In genomic region chr14:91373591-91374245, GRCh38 we compare ENCODE assay signal across 8 cellular contexts. TPM values are rescaled to one million over a fixed set of nuclear protein-coding genes. Genes with fewer than 3 reads are reported as not detected.
DNase-seq lines count a peak whose midpoint lies in the region; ATAC-seq and TF ChIP-seq lines count a peak whose summit lies in the region.

No MANE protein-coding gene starts in this region.

- 81 to 86% methylated on average over 11 of the region's 11 CpGs for WGBS in aorta, 2 donors

- intact Hi-C loops in aorta (cut with DNase I): no loop called here

- H3K36me3 Mint-ChIP-seq in T-helper 2 cell treated with Interferon-gamma antibody and Interleukin-4, amounts not matched to agents 5 μg/mL and 100 μg/mL, for 36 hours (ENCODE audit: low read depth): peaks cover 42% of the 10 kb centered on the region

- TF ChIP-seq CTCF in DOHH2 (IDR thresholded peaks at IDR 0.05; ENCODE audit: low read depth, low read length, poor library complexity, severe bottlenecking): no peak

- H3K9me3 ChIP-seq in DOHH2 (ENCODE audit: control insufficient read depth, insufficient read depth, low read length) (no peaks in the 10 kb centered on the region), HAP-1 (no peaks in the 10 kb centered on the region), aorta (ENCODE audit: control insufficient read depth, low read length) (no peaks in the 10 kb centered on the region)

- H3K36me3 ChIP-seq in DOHH2 (ENCODE audit: control insufficient read depth, low read length): peaks cover 81% of the 10 kb centered on the region
- H3K36me3 ChIP-seq in HAP-1 (replicated peaks): 0 out of 2 replicates have a peak, but pooled peaks cover 3% of the 10 kb centered on the region
- no peaks in the 10 kb centered on the region for H3K36me3 ChIP-seq in aorta (ENCODE audit: control insufficient read depth in 1 of 2, insufficient read depth in 2 of 2, low read length in 1 of 2)

- H3K4me3 ChIP-seq in DOHH2 (ENCODE audit: low read length) (peak overlapping the region; percentile 66), HAP-1 (no peak overlapping the region), aorta (ENCODE audit: low read length in 2 of 2) (no peak overlapping the region)

- no peaks in the 10 kb centered on the region for H3K9me3 Mint-ChIP-seq in T-helper 2 cell treated with Interferon-gamma antibody and Interleukin-4, amounts not matched to agents 5 μg/mL and 100 μg/mL, for 36 hours

- H3K27me3 ChIP-seq in DOHH2 (ENCODE audit: control insufficient read depth, low read length): no peaks in the 10 kb centered on the region
- H3K27me3 ChIP-seq in HAP-1 (ENCODE audit: low read depth): no peaks in the 10 kb centered on the region
- no peaks in the 10 kb centered on the region for H3K27me3 ChIP-seq in aorta (ENCODE audit: control insufficient read depth in 1 of 2, insufficient read depth in 2 of 2, low read length in 1 of 2)

- peak; percentile 71 for DNase-seq in T-helper 2 cell treated with Interferon-gamma antibody and Interleukin-4, amounts not matched to agents 5 μg/mL and 100 μg/mL, for 36 hours (ENCODE audit: low spot score)
- DNase-seq in kidney tubule cell (ENCODE audit: low spot score) (peak; percentile 35), HAP-1 (ENCODE audit: low spot score in 2 of 2) (no peak), aorta (no peak), NCI-H2196 treated with DMSO at 0.1 percent for 48 hours (lab: John Stamatoyannopoulos, UW; ENCODE audit: unreplicated experiment) (no peak)

- H3F3A ChIP-seq in DOHH2 (ENCODE audit: control insufficient read depth, insufficient read depth): peaks cover 19% of the 10 kb centered on the region

- peak; percentile 65 for ATAC-seq in GM19455 (IDR thresholded peaks at IDR 0.05; ENCODE audit: unreplicated experiment)
- peak; percentile 59 for ATAC-seq in HG03439 (IDR thresholded peaks at IDR 0.05; ENCODE audit: unreplicated experiment)
- no peak for ATAC-seq in aorta (ENCODE audit: low FRiP score)

- in situ Hi-C loops in HAP-1 (cut with MboI; ENCODE audit: low sequenced_read_pairs): no loop called here

- H3K4me1 Mint-ChIP-seq in T-helper 2 cell treated with Interferon-gamma antibody and Interleukin-4, amounts not matched to agents 5 μg/mL and 100 μg/mL, for 36 hours (ENCODE audit: low read depth): peaks cover 90% of the 10 kb centered on the region

- peaks cover 42% of the 10 kb centered on the region for H4K20me1 ChIP-seq in DOHH2 (ENCODE audit: control insufficient read depth, insufficient read depth, low read depth, low read length)

- no peaks in the 10 kb centered on the region for H3K9me2 ChIP-seq in DOHH2 (replicated peaks; ENCODE audit: control insufficient read depth, low read length)

- H3K27ac ChIP-seq in DOHH2 (ENCODE audit: low read depth, low read length) (peak overlapping the region; percentile 87), aorta (ENCODE audit: low read depth in 1 of 2, low read length in 2 of 2) (no peak overlapping the region)

- peaks cover 99% of the 10 kb centered on the region for H3K4me1 ChIP-seq in DOHH2 (ENCODE audit: control insufficient read depth, low read length)
- H3K4me1 ChIP-seq in HAP-1: no peaks in the 10 kb centered on the region
- no peaks in the 10 kb centered on the region for H3K4me1 ChIP-seq in aorta (ENCODE audit: control insufficient read depth in 1 of 2, insufficient read depth in 2 of 2, low read length in 2 of 2)

- peak overlapping the region; percentile 91 for H3K4me2 ChIP-seq in DOHH2 (ENCODE audit: low read length)

- no peaks in the 10 kb centered on the region for H3K27me3 Mint-ChIP-seq in T-helper 2 cell treated with Interferon-gamma antibody and Interleukin-4, amounts not matched to agents 5 μg/mL and 100 μg/mL, for 36 hours (ENCODE audit: low read depth)

- peak overlapping the region; percentile 86 for H3K27ac Mint-ChIP-seq in T-helper 2 cell treated with Interferon-gamma antibody and Interleukin-4, amounts not matched to agents 5 μg/mL and 100 μg/mL, for 36 hours

- peaks cover 100% of the 10 kb centered on the region for H3K79me2 ChIP-seq in DOHH2 (ENCODE audit: control insufficient read depth, low read length)

- H3K4me3 Mint-ChIP-seq in T-helper 2 cell treated with Interferon-gamma antibody and Interleukin-4, amounts not matched to agents 5 μg/mL and 100 μg/mL, for 36 hours: peak overlapping the region; percentile 78

RNA-seq across cellular contexts. Expression of gene CCDC88C, which starts 43.9 kb away (rescaled TPM):
- total RNA-seq in aorta: 10 to 100 TPM in 1 of 2 donors, 1 to 10 TPM in 1; 9.2 to 18.4 TPM
- 1 to 10 TPM in 1 of 2 donors, under 1 TPM in 1; 0.33 to 3.0 TPM for polyA plus RNA-seq in aorta

Comparison
In these comparisons a context has a peak if more than half of its experiments do, and no peak if none do; other contexts are left out.
1. DNase-seq: peak in T-helper 2 cell treated with Interferon-gamma antibody and Interleukin-4, amounts not matched to agents 5 μg/mL and 100 μg/mL, for 36 hours (single experiment) and kidney tubule cell (single experiment); none in HAP-1 (0 of 2), aorta (0 of 2) and NCI-H2196 treated with DMSO at 0.1 percent for 48 hours (single experiment).